Comparison of ENCODE assay signal across 21 cellular contexts in the genomic region with DNA sequence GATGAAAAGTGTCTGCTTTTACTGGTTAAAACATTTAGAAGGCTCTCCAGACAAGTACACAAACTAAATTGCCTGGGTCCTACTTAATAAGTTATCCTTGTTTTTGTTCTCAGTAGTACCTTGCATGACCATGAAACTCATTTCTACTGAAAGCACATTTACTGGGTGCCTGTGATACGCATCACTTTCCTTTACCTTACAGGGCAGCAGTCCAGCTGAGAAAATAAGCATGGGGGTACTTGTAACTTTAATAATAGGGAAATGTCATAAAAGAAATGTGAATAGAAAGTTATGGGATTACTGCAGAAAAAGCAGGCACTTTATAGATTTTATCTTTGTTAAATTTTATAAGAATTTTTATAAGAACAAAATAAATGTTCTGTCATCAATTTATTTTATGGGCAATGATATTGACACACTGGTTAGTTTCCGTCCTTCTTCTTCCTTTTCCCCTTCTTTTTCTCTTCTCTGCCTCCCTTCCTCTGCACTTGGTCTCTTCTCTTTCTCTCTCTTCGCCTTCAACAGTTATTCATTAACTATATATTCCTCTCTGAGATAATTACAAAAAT.
"Had no signal": no experiment of that assay in that cellular context is flagged by ENCODE, and none has a peak within 500 bp of the region (broad histone marks: within the 10 kb centered on the region; RNA-seq: fewer than 3 reads in every experiment).

No MANE protein-coding gene starts in this region.

- H3K4me1 Mint-ChIP-seq: immature natural killer cell had no signal

- H3K27me3 Mint-ChIP-seq: dendritic cell treated with granulocyte-macrophage colony-stimulating factor and Interleukin-4, amounts not matched to agents 40 ng/mL and 50 ng/mL, for 4 days; effector memory CD8-positive, alpha-beta T cell; type B pancreatic cell had no signal

- H3K9me3 Mint-ChIP-seq: effector memory CD8-positive, alpha-beta T cell; natural killer cell treated with Interleukin-12 subunit alpha and Interleukin-12 subunit beta and Interleukin-15 and Interleukin-18, amount 100 ng/mL, for 72 hours; type B pancreatic cell had no signal

- H3K36me3 Mint-ChIP-seq: natural killer cell treated with Interleukin-12 subunit alpha and Interleukin-12 subunit beta and Interleukin-15 and Interleukin-18, amount 100 ng/mL, for 72 hours had no signal

- H3K27ac Mint-ChIP-seq: dendritic cell treated with granulocyte-macrophage colony-stimulating factor and Interleukin-4, amounts not matched to agents 40 ng/mL and 50 ng/mL, for 4 days; effector memory CD8-positive, alpha-beta T cell; immature natural killer cell; natural killer cell treated with Interleukin-12 subunit alpha and Interleukin-12 subunit beta and Interleukin-15 and Interleukin-18, amount 100 ng/mL, for 72 hours; type B pancreatic cell had no signal

- H3K4me3 Mint-ChIP-seq: dendritic cell treated with granulocyte-macrophage colony-stimulating factor and Interleukin-4, amounts not matched to agents 40 ng/mL and 50 ng/mL, for 4 days; effector memory CD8-positive, alpha-beta T cell; immature natural killer cell; natural killer cell treated with Interleukin-12 subunit alpha and Interleukin-12 subunit beta and Interleukin-15 and Interleukin-18, amount 100 ng/mL, for 72 hours; type B pancreatic cell had no signal

- DNase-seq: effector memory CD8-positive, alpha-beta T cell; glutamatergic neuron; immature natural killer cell; left ventricle myocardium superior; mesenchymal stem cell; midbrain; psoas muscle; spleen; stimulated activated CD4-positive, alpha-beta T cell treated with anti-CD3 and anti-CD28 coated beads, Interleukin-15, amount 100 ng/mL, for 24 hours; stimulated activated CD4-positive, alpha-beta T cell treated with anti-CD3 and anti-CD28 coated beads, Interleukin-1b, Interleukin-23, amount 100 ng/mL, for 48 hours; stimulated activated CD4-positive, alpha-beta T cell treated with anti-CD3 and anti-CD28 coated beads, Interleukin-4, amount 100 ng/mL, for 24 hours; stimulated activated naive CD4-positive, alpha-beta T cell; thyroid gland; uterus had no signal

- ATAC-seq: effector memory CD8-positive, alpha-beta T cell; gastroesophageal sphincter; left ventricle myocardium superior; natural killer cell treated with Interleukin-12 subunit alpha and Interleukin-12 subunit beta and Interleukin-15 and Interleukin-18, amount 100 ng/mL, for 72 hours; psoas muscle; sciatic nerve had no signal

- H3K9me3 ChIP-seq: esophagus muscularis mucosa, gastroesophageal sphincter, psoas muscle, spleen, suprapubic skin, thyroid gland, uterus had no signal
